Comparison of ENCODE assay signal across 24 cellular contexts in the genomic region with DNA sequence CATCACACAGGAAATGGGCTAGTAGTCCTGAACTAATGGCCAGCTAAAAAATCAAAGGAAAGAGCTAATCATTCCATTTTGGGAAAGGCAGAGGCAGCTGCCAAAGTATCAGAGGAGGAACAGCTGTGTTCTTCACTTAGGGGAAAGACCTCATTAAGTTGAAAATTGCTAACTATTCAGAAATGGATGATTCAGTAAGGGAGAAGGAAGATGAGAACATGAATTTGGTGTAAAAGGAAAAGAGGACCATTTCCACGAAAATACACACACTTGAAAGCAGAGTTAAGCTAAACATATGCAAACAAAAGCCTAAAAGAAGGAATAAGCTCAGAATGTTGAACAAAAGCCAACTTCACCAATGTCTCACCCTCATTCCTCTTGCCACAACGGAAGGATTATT.
"Had no signal": no experiment of that assay in that cellular context is flagged by ENCODE, and none has a peak within 500 bp of the region (broad histone marks: within the 10 kb centered on the region; RNA-seq: fewer than 3 reads in every experiment).

No MANE protein-coding gene starts in this region.

- H3K36me3 ChIP-seq: left ventricle myocardium inferior, lower lobe of right lung, right lobe of liver, suprapubic skin, thyroid gland, upper lobe of left lung, uterus had no signal

- DNase-seq: effector CD4-positive, alpha-beta T cell; endodermal cell; erythroblast; foreskin melanocyte; head of caudate nucleus; kidney; left cardiac atrium; left ventricle myocardium inferior; lower lobe of right lung; naive B cell; nephron progenitor cell; psoas muscle; retina; right lobe of liver; stimulated activated CD4-positive, alpha-beta T cell treated with anti-CD3 and anti-CD28 coated beads, Interleukin-12 subunit alpha, Interleukin-12 subunit beta, amount 100 ng/mL, for 4 hours; stimulated activated naive CD4-positive, alpha-beta T cell treated with Interleukin-2 at 50 U/mL for 16 hours; thyroid gland; upper lobe of left lung; uterus had no signal

- H3K9me3 ChIP-seq: left ventricle myocardium inferior, lower lobe of right lung, psoas muscle, right lobe of liver, suprapubic skin, thyroid gland, upper lobe of left lung, uterus had no signal

- H3K27ac ChIP-seq: coronary artery, hepatocyte, left ventricle myocardium inferior, lower lobe of right lung, parathyroid adenoma, psoas muscle, right lobe of liver, skin epidermis, suprapubic skin, thyroid gland, upper lobe of left lung, uterus had no signal

- H2AFZ ChIP-seq: hepatocyte, parathyroid adenoma had no signal

- H3K27me3 ChIP-seq: hepatocyte, right lobe of liver, suprapubic skin, thyroid gland, upper lobe of left lung, uterus had no signal

- H3K79me2 ChIP-seq: hepatocyte, parathyroid adenoma had no signal

- H3K9ac ChIP-seq: parathyroid adenoma had no signal

- H3K4me3 ChIP-seq: coronary artery, hepatocyte, left ventricle myocardium inferior, lower lobe of right lung, psoas muscle, right lobe of liver, skin epidermis, suprapubic skin, thyroid gland, upper lobe of left lung, uterus had no signal

- H3K4me2 ChIP-seq: hepatocyte had no signal

- H3K4me1 ChIP-seq: left ventricle myocardium inferior, lower lobe of right lung, parathyroid adenoma, psoas muscle, right lobe of liver, suprapubic skin, thyroid gland, upper lobe of left lung, uterus had no signal
